In the genomic region with DNA sequence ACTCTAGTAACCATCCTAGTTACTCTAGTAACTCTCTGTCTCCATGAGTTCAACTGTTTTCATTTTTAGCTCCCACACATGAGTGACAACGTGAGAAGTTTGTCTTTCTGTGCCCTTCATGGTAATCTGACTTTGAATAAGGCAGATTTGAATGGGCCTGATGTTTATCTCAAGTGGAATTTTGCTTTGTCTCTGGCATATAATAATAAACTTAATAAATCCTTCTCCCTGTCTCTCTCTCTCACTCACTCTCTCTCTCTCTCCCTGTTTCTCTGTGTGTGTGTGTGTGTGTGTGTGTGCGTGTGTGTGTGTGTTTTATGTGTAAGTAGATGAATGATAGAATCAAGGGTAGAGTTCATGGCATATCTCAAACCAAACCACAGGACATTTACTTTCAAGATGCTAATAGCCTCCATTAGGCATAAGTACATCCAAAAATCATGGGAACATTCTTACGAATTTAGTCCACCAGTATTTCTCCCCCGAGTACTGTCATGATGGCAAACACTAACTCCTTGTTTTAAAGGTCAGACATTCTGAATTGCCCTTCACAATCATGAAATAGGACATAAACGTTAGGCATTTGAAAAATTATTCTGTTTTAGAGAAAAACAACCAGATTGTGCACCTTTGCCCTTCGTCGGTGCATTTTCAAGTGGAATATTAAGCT, we compare ENCODE assay signal across 1 cellular context.
TF ChIP-seq lines count a peak whose summit lies in the region.

No MANE protein-coding gene starts in this region.

TF ChIP-seq in GM23338, 12 proteins besides CTCF, POLR2A, EP300 and RAD21 (continued from another document):
- TF ChIP-seq, protein P1, sequence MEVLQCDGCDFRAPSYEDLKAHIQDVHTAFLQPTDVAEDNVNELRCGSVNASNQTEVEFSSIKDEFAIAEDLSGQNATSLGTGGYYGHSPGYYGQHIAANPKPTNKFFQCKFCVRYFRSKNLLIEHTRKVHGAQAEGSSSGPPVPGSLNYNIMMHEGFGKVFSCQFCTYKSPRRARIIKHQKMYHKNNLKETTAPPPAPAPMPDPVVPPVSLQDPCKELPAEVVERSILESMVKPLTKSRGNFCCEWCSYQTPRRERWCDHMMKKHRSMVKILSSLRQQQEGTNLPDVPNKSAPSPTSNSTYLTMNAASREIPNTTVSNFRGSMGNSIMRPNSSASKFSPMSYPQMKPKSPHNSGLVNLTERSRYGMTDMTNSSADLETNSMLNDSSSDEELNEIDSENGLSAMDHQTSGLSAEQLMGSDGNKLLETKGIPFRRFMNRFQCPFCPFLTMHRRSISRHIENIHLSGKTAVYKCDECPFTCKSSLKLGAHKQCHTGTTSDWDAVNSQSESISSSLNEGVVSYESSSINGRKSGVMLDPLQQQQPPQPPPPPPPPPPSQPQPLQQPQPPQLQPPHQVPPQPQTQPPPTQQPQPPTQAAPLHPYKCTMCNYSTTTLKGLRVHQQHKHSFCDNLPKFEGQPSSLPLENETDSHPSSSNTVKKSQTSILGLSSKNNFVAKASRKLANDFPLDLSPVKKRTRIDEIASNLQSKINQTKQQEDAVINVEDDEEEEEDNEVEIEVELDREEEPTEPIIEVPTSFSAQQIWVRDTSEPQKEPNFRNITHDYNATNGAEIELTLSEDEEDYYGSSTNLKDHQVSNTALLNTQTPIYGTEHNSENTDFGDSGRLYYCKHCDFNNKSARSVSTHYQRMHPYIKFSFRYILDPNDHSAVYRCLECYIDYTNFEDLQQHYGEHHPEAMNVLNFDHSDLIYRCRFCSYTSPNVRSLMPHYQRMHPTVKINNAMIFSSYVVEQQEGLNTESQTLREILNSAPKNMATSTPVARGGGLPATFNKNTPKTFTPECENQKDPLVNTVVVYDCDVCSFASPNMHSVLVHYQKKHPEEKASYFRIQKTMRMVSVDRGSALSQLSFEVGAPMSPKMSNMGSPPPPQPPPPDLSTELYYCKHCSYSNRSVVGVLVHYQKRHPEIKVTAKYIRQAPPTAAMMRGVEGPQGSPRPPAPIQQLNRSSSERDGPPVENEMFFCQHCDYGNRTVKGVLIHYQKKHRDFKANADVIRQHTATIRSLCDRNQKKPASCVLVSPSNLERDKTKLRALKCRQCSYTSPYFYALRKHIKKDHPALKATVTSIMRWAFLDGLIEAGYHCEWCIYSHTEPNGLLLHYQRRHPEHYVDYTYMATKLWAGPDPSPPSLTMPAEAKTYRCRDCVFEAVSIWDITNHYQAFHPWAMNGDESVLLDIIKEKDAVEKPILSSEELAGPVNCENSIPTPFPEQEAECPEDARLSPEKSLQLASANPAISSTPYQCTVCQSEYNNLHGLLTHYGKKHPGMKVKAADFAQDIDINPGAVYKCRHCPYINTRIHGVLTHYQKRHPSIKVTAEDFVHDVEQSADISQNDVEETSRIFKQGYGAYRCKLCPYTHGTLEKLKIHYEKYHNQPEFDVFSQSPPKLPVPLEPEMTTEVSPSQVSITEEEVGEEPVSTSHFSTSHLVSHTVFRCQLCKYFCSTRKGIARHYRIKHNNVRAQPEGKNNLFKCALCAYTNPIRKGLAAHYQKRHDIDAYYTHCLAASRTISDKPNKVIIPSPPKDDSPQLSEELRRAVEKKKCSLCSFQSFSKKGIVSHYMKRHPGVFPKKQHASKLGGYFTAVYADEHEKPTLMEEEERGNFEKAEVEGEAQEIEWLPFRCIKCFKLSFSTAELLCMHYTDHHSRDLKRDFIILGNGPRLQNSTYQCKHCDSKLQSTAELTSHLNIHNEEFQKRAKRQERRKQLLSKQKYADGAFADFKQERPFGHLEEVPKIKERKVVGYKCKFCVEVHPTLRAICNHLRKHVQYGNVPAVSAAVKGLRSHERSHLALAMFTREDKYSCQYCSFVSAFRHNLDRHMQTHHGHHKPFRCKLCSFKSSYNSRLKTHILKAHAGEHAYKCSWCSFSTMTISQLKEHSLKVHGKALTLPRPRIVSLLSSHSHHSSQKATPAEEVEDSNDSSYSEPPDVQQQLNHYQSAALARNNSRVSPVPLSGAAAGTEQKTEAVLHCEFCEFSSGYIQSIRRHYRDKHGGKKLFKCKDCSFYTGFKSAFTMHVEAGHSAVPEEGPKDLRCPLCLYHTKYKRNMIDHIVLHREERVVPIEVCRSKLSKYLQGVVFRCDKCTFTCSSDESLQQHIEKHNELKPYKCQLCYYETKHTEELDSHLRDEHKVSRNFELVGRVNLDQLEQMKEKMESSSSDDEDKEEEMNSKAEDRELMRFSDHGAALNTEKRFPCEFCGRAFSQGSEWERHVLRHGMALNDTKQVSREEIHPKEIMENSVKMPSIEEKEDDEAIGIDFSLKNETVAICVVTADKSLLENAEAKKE (CRISPR knock-in tag; IDR thresholded peaks at IDR 0.05) = no peak
- TF ChIP-seq, protein P2, sequence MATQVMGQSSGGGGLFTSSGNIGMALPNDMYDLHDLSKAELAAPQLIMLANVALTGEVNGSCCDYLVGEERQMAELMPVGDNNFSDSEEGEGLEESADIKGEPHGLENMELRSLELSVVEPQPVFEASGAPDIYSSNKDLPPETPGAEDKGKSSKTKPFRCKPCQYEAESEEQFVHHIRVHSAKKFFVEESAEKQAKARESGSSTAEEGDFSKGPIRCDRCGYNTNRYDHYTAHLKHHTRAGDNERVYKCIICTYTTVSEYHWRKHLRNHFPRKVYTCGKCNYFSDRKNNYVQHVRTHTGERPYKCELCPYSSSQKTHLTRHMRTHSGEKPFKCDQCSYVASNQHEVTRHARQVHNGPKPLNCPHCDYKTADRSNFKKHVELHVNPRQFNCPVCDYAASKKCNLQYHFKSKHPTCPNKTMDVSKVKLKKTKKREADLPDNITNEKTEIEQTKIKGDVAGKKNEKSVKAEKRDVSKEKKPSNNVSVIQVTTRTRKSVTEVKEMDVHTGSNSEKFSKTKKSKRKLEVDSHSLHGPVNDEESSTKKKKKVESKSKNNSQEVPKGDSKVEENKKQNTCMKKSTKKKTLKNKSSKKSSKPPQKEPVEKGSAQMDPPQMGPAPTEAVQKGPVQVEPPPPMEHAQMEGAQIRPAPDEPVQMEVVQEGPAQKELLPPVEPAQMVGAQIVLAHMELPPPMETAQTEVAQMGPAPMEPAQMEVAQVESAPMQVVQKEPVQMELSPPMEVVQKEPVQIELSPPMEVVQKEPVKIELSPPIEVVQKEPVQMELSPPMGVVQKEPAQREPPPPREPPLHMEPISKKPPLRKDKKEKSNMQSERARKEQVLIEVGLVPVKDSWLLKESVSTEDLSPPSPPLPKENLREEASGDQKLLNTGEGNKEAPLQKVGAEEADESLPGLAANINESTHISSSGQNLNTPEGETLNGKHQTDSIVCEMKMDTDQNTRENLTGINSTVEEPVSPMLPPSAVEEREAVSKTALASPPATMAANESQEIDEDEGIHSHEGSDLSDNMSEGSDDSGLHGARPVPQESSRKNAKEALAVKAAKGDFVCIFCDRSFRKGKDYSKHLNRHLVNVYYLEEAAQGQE (IDR thresholded peaks at IDR 0.05; ENCODE audit: unreplicated experiment) = no peak
- TF ChIP-seq CREB1 (CRISPR knock-in tag; IDR thresholded peaks at IDR 0.05; ENCODE audit: low read depth) (no peak), NANOG (IDR thresholded peaks at IDR 0.05; ENCODE audit: borderline replicate concordance) (no peak), STAT1 (IDR thresholded peaks at IDR 0.05; ENCODE audit: unreplicated experiment) (no peak), EZH2phosphoT487 (IDR thresholded peaks at IDR 0.05; ENCODE audit: unreplicated experiment) (no peak)
- TF ChIP-seq, protein P3, sequence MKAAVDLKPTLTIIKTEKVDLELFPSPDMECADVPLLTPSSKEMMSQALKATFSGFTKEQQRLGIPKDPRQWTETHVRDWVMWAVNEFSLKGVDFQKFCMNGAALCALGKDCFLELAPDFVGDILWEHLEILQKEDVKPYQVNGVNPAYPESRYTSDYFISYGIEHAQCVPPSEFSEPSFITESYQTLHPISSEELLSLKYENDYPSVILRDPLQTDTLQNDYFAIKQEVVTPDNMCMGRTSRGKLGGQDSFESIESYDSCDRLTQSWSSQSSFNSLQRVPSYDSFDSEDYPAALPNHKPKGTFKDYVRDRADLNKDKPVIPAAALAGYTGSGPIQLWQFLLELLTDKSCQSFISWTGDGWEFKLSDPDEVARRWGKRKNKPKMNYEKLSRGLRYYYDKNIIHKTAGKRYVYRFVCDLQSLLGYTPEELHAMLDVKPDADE (IDR thresholded peaks at IDR 0.05) = no peak
